ENCODE assay signal across 19 cellular contexts in the genomic region with DNA sequence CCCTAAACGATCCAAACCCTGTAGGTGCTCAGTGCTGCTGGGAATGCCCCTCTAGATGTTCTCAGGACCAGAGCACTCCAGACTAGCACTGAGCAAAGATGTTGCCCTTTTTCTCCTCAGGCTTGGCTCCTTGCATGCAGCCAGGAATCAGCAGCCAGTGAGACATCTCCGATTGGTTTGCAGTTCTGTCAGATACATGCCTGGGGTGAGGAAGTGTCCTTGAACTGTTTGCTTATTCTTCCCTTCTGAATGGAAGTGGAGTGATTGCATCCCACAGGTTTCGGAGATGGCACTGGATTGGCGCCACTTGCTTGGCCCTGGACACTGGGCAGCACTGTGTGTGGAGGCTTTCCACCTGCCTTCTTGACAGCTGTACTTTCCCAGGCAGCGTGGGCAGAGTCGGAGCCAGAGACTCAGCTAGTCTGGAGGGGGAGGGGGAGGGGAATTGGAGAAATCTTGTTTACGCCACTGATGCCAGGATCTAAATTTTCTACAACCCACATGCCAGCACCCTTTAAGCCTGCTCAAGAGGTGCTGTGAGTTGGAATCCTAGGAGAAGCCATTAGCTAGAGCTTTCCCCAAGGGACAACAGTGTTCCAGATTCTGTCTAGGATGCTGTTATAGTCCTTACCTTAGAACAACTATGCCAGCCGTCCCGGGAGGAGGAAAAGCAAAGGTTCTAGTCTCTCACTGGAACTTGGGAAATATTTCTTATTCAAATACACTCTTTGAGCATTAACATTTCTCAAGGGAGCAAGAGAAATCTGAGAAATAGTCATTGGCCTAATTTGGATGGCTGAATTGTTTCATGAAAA. TPM values are rescaled to one million over a fixed set of nuclear protein-coding genes. Genes with fewer than 3 reads are reported as not detected.
A peak's percentile ranks its signal among the peaks of the same experiment; 100 is the strongest.
DNase-seq lines count a peak whose midpoint lies in the region; ATAC-seq and TF ChIP-seq lines count a peak whose summit lies in the region.
"Had no signal": no experiment of that assay in that cellular context is flagged by ENCODE, and none has a peak within 500 bp of the region (broad histone marks: within the 10 kb centered on the region; RNA-seq: fewer than 3 reads in every experiment).

No MANE protein-coding gene starts in this region.

- H3K4me1 ChIP-seq in ovary (ENCODE audit: insufficient read depth) (peaks cover 9% of the 10 kb centered on the region), left lung (no peaks in the 10 kb centered on the region)
- H3K4me1 ChIP-seq: parathyroid adenoma had no signal

- peak; percentile 43 for ATAC-seq in stimulated activated naive CD8-positive, alpha-beta T cell treated with anti-CD3 and anti-CD28 coated beads, Interleukin-15, amount 100 ng/mL, for 72 hours
- ATAC-seq in stimulated activated naive CD8-positive, alpha-beta T cell treated with anti-CD3 and anti-CD28 coated beads, Interleukin-15, Interleukin-2, amounts not matched to agents 100 U/mL and 50 U/mL, for 24 hours: no peak
- ATAC-seq in left ventricle myocardium superior (peak; percentile 61), left lung (no peak), GM19452 (IDR thresholded peaks at IDR 0.05; ENCODE audit: unreplicated experiment) (no peak)
- ATAC-seq: HCT116, mucosa of descending colon had no signal

- H3K27me3 Mint-ChIP-seq in stimulated activated naive CD8-positive, alpha-beta T cell treated with anti-CD3 and anti-CD28 coated beads, Interleukin-15, amount 100 ng/mL, for 72 hours: peaks cover 7% of the 10 kb centered on the region

- TF ChIP-seq POLR2A in ovary (IDR thresholded peaks at IDR 0.05): no peak

- no peak overlapping the region for H3K4me3 ChIP-seq in ovary
- no peak overlapping the region for H3K4me3 ChIP-seq in left lung
- H3K4me3 ChIP-seq: mucosa of descending colon had no signal

- H3K27ac ChIP-seq in ovary (no peak overlapping the region), left lung (no peak overlapping the region)
- H3K27ac ChIP-seq: parathyroid adenoma had no signal

- H3K4me1 Mint-ChIP-seq in stimulated activated naive CD8-positive, alpha-beta T cell treated with anti-CD3 and anti-CD28 coated beads, Interleukin-15, amount 100 ng/mL, for 72 hours: no peaks in the 10 kb centered on the region
- H3K4me1 Mint-ChIP-seq: T-cell had no signal

- WGBS in ovary, 3 donors: 15 to 27% (median 22%) methylated on average over 9 of the region's 9 CpGs

- no peak for DNase-seq in stimulated activated naive CD8-positive, alpha-beta T cell treated with anti-CD3 and anti-CD28 coated beads, Interleukin-15, amount 100 ng/mL, for 72 hours
- DNase-seq in stimulated activated naive CD8-positive, alpha-beta T cell treated with anti-CD3 and anti-CD28 coated beads, Interleukin-15, Interleukin-2, amounts not matched to agents 100 U/mL and 50 U/mL, for 24 hours: no peak
- DNase-seq in left ventricle myocardium superior: peak; percentile 39
- peak; percentile 22 to 57 (median 47) for DNase-seq in ovary
- DNase-seq in Kasumi-1 (lab: John Stamatoyannopoulos, UW): no peak
- DNase-seq in NCI-H446 treated with DMSO at 0.1 percent for 48 hours (lab: John Stamatoyannopoulos, UW): no peak
- no peak for DNase-seq in left lung
- DNase-seq: ACHN; activated naive CD4-positive, alpha-beta T cell treated with anti-CD3 and anti-CD28 coated beads for 36 hours; DMS153; glutamatergic neuron; mucosa of descending colon; NCI-H1436; NCI-H2227 treated with DMSO at 0.1 percent for 48 hours; RPMI8226; T-cell had no signal

- no peaks in the 10 kb centered on the region for H3K9me3 ChIP-seq in ovary
- H3K9me3 ChIP-seq in left lung: no peaks in the 10 kb centered on the region
- H3K9me3 ChIP-seq: mucosa of descending colon had no signal

- H3K27ac Mint-ChIP-seq in stimulated activated naive CD8-positive, alpha-beta T cell treated with anti-CD3 and anti-CD28 coated beads, Interleukin-15, amount 100 ng/mL, for 72 hours: no peak overlapping the region
- H3K27ac Mint-ChIP-seq: activated naive CD4-positive, alpha-beta T cell treated with anti-CD3 and anti-CD28 coated beads for 36 hours; T-cell had no signal

- no peak for TF ChIP-seq CTCF in ovary (IDR thresholded peaks at IDR 0.05)
- no peak for TF ChIP-seq CTCF in left lung (IDR thresholded peaks at IDR 0.05)

- H3K27me3 ChIP-seq in ovary: no peaks in the 10 kb centered on the region
- no peaks in the 10 kb centered on the region for H3K27me3 ChIP-seq in left lung

- no peaks in the 10 kb centered on the region for H3K9me3 Mint-ChIP-seq in stimulated activated naive CD8-positive, alpha-beta T cell treated with anti-CD3 and anti-CD28 coated beads, Interleukin-15, amount 100 ng/mL, for 72 hours
- H3K9me3 Mint-ChIP-seq: activated naive CD4-positive, alpha-beta T cell treated with anti-CD3 and anti-CD28 coated beads for 36 hours; T-cell had no signal

- TF ChIP-seq EP300 in ovary (IDR thresholded peaks at IDR 0.05): no peak

- no peak overlapping the region for H3K4me3 Mint-ChIP-seq in stimulated activated naive CD8-positive, alpha-beta T cell treated with anti-CD3 and anti-CD28 coated beads, Interleukin-15, amount 100 ng/mL, for 72 hours
- H3K4me3 Mint-ChIP-seq: activated naive CD4-positive, alpha-beta T cell treated with anti-CD3 and anti-CD28 coated beads for 36 hours; T-cell had no signal

- H3K36me3 ChIP-seq in ovary: no peaks in the 10 kb centered on the region
- H3K36me3 ChIP-seq in left lung: no peaks in the 10 kb centered on the region

- intact Hi-C loops in left ventricle myocardium superior (cut with micrococcal nuclease) (no loop called here), ovary (cut with DNase I) (no loop called here), left lung (cut with DNase I) (no loop called here)

RNA-seq across cellular contexts. Expression of gene SASH1, which starts 49.2 kb away (rescaled TPM):
- total RNA-seq in left ventricle myocardium superior (31.8 TPM), ovary (10 to 100 TPM in 6 of 7 donors, 1 to 10 TPM in 1; 8.9 to 35.2 (median 18.2) TPM), left lung (10 to 100 TPM; 51.3 to 53.5 TPM)
- polyA plus RNA-seq in ovary: 10 to 100 TPM in 1 of 2 donors, 1 to 10 TPM in 1; 8.6 to 18.3 TPM
- total RNA-seq: activated naive CD4-positive, alpha-beta T cell treated with anti-CD3 and anti-CD28 coated beads for 36 hours had no signal

Comparison
In these comparisons a context has a peak if more than half of its experiments do, and no peak if none do; other contexts are left out.
1. ATAC-seq: peak in stimulated activated naive CD8-positive, alpha-beta T cell treated with anti-CD3 and anti-CD28 coated beads, Interleukin-15, amount 100 ng/mL, for 72 hours (single experiment) and left ventricle myocardium superior (single experiment); none in stimulated activated naive CD8-positive, alpha-beta T cell treated with anti-CD3 and anti-CD28 coated beads, Interleukin-15, Interleukin-2, amounts not matched to agents 100 U/mL and 50 U/mL, for 24 hours (single experiment), left lung (single experiment) and GM19452 (single experiment).
2. DNase-seq: peak in left ventricle myocardium superior (single experiment) and ovary (5 of 5); none in stimulated activated naive CD8-positive, alpha-beta T cell treated with anti-CD3 and anti-CD28 coated beads, Interleukin-15, amount 100 ng/mL, for 72 hours (0 of 2), stimulated activated naive CD8-positive, alpha-beta T cell treated with anti-CD3 and anti-CD28 coated beads, Interleukin-15, Interleukin-2, amounts not matched to agents 100 U/mL and 50 U/mL, for 24 hours (single experiment), Kasumi-1 (0 of 2), NCI-H446 treated with DMSO at 0.1 percent for 48 hours (single experiment) and left lung (0 of 2).